ENCODE assay signal across 14 cellular contexts in the genomic region with DNA sequence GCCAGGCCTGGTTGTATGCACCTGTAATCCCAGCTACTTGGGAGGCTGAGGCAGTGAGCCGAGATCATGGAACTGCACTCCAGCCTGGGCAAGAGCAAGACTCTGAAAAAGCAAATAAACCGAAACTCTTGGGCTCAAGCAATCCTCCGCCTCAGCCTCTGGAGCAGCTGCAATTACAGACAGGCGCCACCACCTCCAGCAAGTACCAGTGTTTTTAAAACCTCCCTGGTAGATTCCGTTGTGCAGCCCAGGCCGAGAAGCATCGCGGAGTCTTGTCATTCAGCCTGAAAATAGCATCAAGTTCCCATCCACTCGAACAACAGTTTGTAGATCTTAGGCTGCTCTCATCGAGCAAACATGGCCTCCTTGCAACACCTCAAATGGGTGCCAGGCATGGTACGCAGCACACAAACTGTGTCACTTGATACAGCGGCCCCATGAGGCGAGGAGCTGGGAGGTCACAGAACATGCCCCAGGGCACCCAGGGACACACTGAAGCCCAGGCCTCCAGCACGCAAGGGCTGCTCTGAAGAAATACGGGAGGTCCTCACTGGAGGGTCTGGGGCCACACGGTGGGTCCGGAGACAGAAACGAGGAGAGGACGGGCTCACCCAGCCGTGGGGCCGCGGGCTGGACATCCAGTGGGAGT. TPM values are rescaled to one million over a fixed set of nuclear protein-coding genes. Genes with fewer than 3 reads are reported as not detected.
A peak's percentile ranks its signal among the peaks of the same experiment; 100 is the strongest.
DNase-seq lines count a peak whose midpoint lies in the region; ATAC-seq, FAIRE-seq and TF ChIP-seq lines count a peak whose summit lies in the region.
"Had no signal": no experiment of that assay in that cellular context is flagged by ENCODE, and none has a peak within 500 bp of the region (broad histone marks: within the 10 kb centered on the region; RNA-seq: fewer than 3 reads in every experiment).

No MANE protein-coding gene starts in this region.

- POLR2A ChIA-PET in SK-N-SH (lab: Yijun Ruan, JAX) = no interaction called here

- H3K27me3 Mint-ChIP-seq in osteocyte (ENCODE audit: unreplicated experiment) = no peaks in the 10 kb centered on the region
- H3K27me3 Mint-ChIP-seq: activated CD4-positive, alpha-beta T cell treated with anti-CD3 and anti-CD28 coated beads, Interleukin-2, amount 10 ng/mL, durations not matched to agents 24 days and 14 days had no signal

- peak overlapping the region; percentile 18 for H3K27ac Mint-ChIP-seq in osteocyte (ENCODE audit: unreplicated experiment)
- H3K27ac Mint-ChIP-seq: activated CD4-positive, alpha-beta T cell treated with anti-CD3 and anti-CD28 coated beads, Interleukin-2, amount 10 ng/mL, durations not matched to agents 24 days and 14 days had no signal

- no peak for TF ChIP-seq CTCF in SK-N-SH (IDR thresholded peaks at IDR 0.05)
- TF ChIP-seq CTCF in OCI-LY1 (IDR thresholded peaks at IDR 0.05; ENCODE audit: low read length) = peak; percentile 10; the same call in 1 of the 2 replicates
- TF ChIP-seq CTCF in osteocyte (IDR thresholded peaks at IDR 0.05) = no peak

- no peaks in the 10 kb centered on the region for H3K9me3 Mint-ChIP-seq in osteocyte (ENCODE audit: unreplicated experiment)
- H3K9me3 Mint-ChIP-seq: activated CD4-positive, alpha-beta T cell treated with anti-CD3 and anti-CD28 coated beads, Interleukin-2, amount 10 ng/mL, durations not matched to agents 24 days and 14 days had no signal

- peaks cover 12% of the 10 kb centered on the region for H3K4me1 Mint-ChIP-seq in osteocyte (ENCODE audit: unreplicated experiment)

- H3K9me3 ChIP-seq in SK-N-SH = no peaks in the 10 kb centered on the region
- no peaks in the 10 kb centered on the region for H3K9me3 ChIP-seq in OCI-LY1 (ENCODE audit: low read length)
- H3K9me3 ChIP-seq: A549, neutrophil, thyroid gland had no signal

- no peak for TF ChIP-seq RAD21 in SK-N-SH (IDR thresholded peaks at IDR 0.05; ENCODE audit: low read length)

- peaks cover 9% of the 10 kb centered on the region for H3F3A ChIP-seq in SK-N-SH (replicated peaks; ENCODE audit: insufficient read depth)
- no peaks in the 10 kb centered on the region for H3F3A ChIP-seq in OCI-LY1 (ENCODE audit: insufficient read depth, low read length)

- ATAC-seq in SK-N-SH treated with all-trans-retinoic acid at 6 μM for 48 hours (no peak), Right ventricle myocardium superior (ENCODE audit: poor library complexity) (peak; percentile 11)
- ATAC-seq: A549 had no signal

- H3K4me3 ChIP-seq in SK-N-SH (ENCODE audit: low read depth in 2 of 2, low read length in 1 of 2) (no peak overlapping the region), OCI-LY1 (ENCODE audit: low read depth, low read length, poor library complexity, severe bottlenecking) (no peak overlapping the region)
- H3K4me3 ChIP-seq: A549, thyroid gland had no signal

- H3K36me3 ChIP-seq in SK-N-SH (replicated peaks in 1 of 2; ENCODE audit: control insufficient read depth in 1 of 2, insufficient read depth in 2 of 2, low read length in 1 of 2) (peaks cover 4 to 16% of the 10 kb centered on the region in 2 experiments), OCI-LY1 (ENCODE audit: insufficient read depth, low read length) (peaks cover 34% of the 10 kb centered on the region)
- H3K36me3 ChIP-seq: thyroid gland had no signal

- intact Hi-C loops in Right ventricle myocardium superior (cut with DNase I) = loop anchor here (5.0 to 10.0 kb wide), 2 partner anchors 142 to 314 kb away; no protein-coding TSS in a partner anchor

- H3K4me1 ChIP-seq in SK-N-SH (ENCODE audit: control insufficient read depth in 1 of 2, insufficient read depth in 2 of 2, low read depth in 1 of 2, low read length in 1 of 2) = peaks cover 0 to 8% of the 10 kb centered on the region in 2 experiments; a peak in 1 of 4 replicates
- H3K4me1 ChIP-seq in OCI-LY1 (ENCODE audit: insufficient read depth, low read length, severe bottlenecking) = peaks cover 5% of the 10 kb centered on the region
- H3K4me1 ChIP-seq: A549 had no signal

- H4K20me1 ChIP-seq in SK-N-SH (ENCODE audit: insufficient read depth) = no peaks in the 10 kb centered on the region
- no peaks in the 10 kb centered on the region for H4K20me1 ChIP-seq in OCI-LY1 (ENCODE audit: insufficient read depth, low read length)

- H3K4me2 ChIP-seq in SK-N-SH = no peak overlapping the region
- no peak overlapping the region for H3K4me2 ChIP-seq in OCI-LY1 (ENCODE audit: low read length)
- H3K4me2 ChIP-seq: A549 had no signal

- 0 out of 2 replicates have a peak, but pooled peaks cover 6% of the 10 kb centered on the region for H3K27me3 ChIP-seq in SK-N-SH (ENCODE audit: insufficient read depth)
- H3K27me3 ChIP-seq in OCI-LY1 (ENCODE audit: insufficient read depth, low read length) = no peaks in the 10 kb centered on the region
- H3K27me3 ChIP-seq: neutrophil, thyroid gland had no signal

- 92% methylated on average over 22 of the region's 22 CpGs for WGBS in SK-N-SH (ENCODE audit: low lambda C conversion rate)

- CTCF ChIA-PET in SK-N-SH (lab: Yijun Ruan, JAX) = interaction anchor here (0.9 to 10.9 kb wide), 12 partner anchors 9 to 311 kb away, joined by 3 to 131 read pairs (median 24); partner anchors contain the start of genes AFMID, SYNGR2, TK1 and TMC6

- no peak overlapping the region for H3K4me3 Mint-ChIP-seq in osteocyte (ENCODE audit: unreplicated experiment)
- H3K4me3 Mint-ChIP-seq: activated CD4-positive, alpha-beta T cell treated with anti-CD3 and anti-CD28 coated beads, Interleukin-2, amount 10 ng/mL, durations not matched to agents 24 days and 14 days had no signal

- H3K9ac ChIP-seq in SK-N-SH (no peak overlapping the region), OCI-LY1 (ENCODE audit: low read length) (no peak overlapping the region)

- DNase-seq in SK-N-SH (peak; percentile 44), Right ventricle myocardium superior (no peak), osteocyte (ENCODE audit: extremely low spot score, unreplicated experiment) (no peak), NCI-H526 (lab: John Stamatoyannopoulos, UW) (no peak), frontal cortex (ENCODE audit: low spot score in 2 of 2) (no peak), NCI-H187 treated with DMSO at 0.1 percent for 48 hours (lab: John Stamatoyannopoulos, UW) (no peak)
- DNase-seq: activated CD4-positive, alpha-beta T cell treated with anti-CD3 and anti-CD28 coated beads, Interleukin-2, amount 10 ng/mL, durations not matched to agents 24 days and 14 days; thyroid gland had no signal

- H3K9me2 ChIP-seq in SK-N-SH (no peaks in the 10 kb centered on the region), OCI-LY1 (ENCODE audit: low read depth, low read length) (no peaks in the 10 kb centered on the region)

- peaks cover 3% of the 10 kb centered on the region for H3K36me3 Mint-ChIP-seq in osteocyte (ENCODE audit: unreplicated experiment)

- no peak overlapping the region for H2AFZ ChIP-seq in SK-N-SH (ENCODE audit: low read depth)
- no peak overlapping the region for H2AFZ ChIP-seq in OCI-LY1 (ENCODE audit: low read length)

- FAIRE-seq in frontal cortex (lab: Jason Lieb, UNC) = no peak
- FAIRE-seq: A549 had no signal

- H3K79me2 ChIP-seq in SK-N-SH (ENCODE audit: insufficient read depth) (no peaks in the 10 kb centered on the region), OCI-LY1 (ENCODE audit: insufficient read depth, low read length) (no peaks in the 10 kb centered on the region)

- H3K27ac ChIP-seq in SK-N-SH (ENCODE audit: low read depth in 2 of 2, low read length in 1 of 2) (no peak overlapping the region), OCI-LY1 (ENCODE audit: low read depth, low read length, poor library complexity, severe bottlenecking) (no peak overlapping the region)
- H3K27ac ChIP-seq: A549, neutrophil, thyroid gland had no signal

- TF ChIP-seq EP300 in SK-N-SH (IDR thresholded peaks at IDR 0.05; ENCODE audit: borderline replicate concordance in 1 of 2, low read depth in 1 of 2, low read length in 1 of 2) = no peak

TF ChIP-seq in SK-N-SH, 30 proteins besides CTCF, POLR2A, EP300 and RAD21 (continues in another document):
- no peak for TF ChIP-seq NFIC (IDR thresholded peaks at IDR 0.05; ENCODE audit: borderline replicate concordance)
- TF ChIP-seq ELF1 (IDR thresholded peaks at IDR 0.05) = no peak
- TF ChIP-seq FOSL2 (IDR thresholded peaks at IDR 0.05; ENCODE audit: borderline replicate concordance, low read depth) = no peak

TF ChIP-seq in SK-N-SH treated with all-trans-retinoic acid at 6 μM for 48 hours, 23 proteins besides CTCF, POLR2A, EP300 and RAD21 (continues in another document):
- TF ChIP-seq RARB (CRISPR knock-in tag; IDR thresholded peaks at IDR 0.05) (no peak), GLIS3 (CRISPR knock-in tag; IDR thresholded peaks at IDR 0.05) (no peak), ARNTL (CRISPR knock-in tag; IDR thresholded peaks at IDR 0.05; ENCODE audit: borderline replicate concordance, low read depth) (no peak), CREB5 (CRISPR knock-in tag; IDR thresholded peaks at IDR 0.05; ENCODE audit: low read depth) (no peak)

RNA-seq across cellular contexts. Expression of gene TMC6, which starts 18.1 kb away (rescaled TPM):
- polyA plus RNA-seq in SK-N-SH (2012; rRNA removed) = 3.8 and 5.5 TPM in 2 replicates
- 1.9 and 2.8 TPM in 2 replicates for polyA plus RNA-seq in SK-N-SH (2012; cell fraction: cytosol; rRNA removed)
- polyA plus RNA-seq in SK-N-SH (2012; cell fraction: nucleus; rRNA removed) = 15.2 and 17.5 TPM in 2 replicates
- total RNA-seq in Right ventricle myocardium superior = 57.2 TPM
- total RNA-seq in osteocyte = 31.2 and 32.6 TPM in 2 replicates
- total RNA-seq in frontal cortex = 2.0 TPM

RNA-seq across cellular contexts. Expression of gene TMC8, which starts 20.1 kb away (rescaled TPM):
- 0.15 and 0.18 TPM in 2 replicates for polyA plus RNA-seq in SK-N-SH (2012; rRNA removed)
- polyA plus RNA-seq in SK-N-SH (2012; cell fraction: cytosol; rRNA removed) = 0.01 TPM in 1 of 2 replicates, not detected in the other
- 0.04 and 0.11 TPM in 2 replicates for polyA plus RNA-seq in SK-N-SH (2012; cell fraction: nucleus; rRNA removed)
- 1.6 TPM for total RNA-seq in Right ventricle myocardium superior
- 0.40 and 0.99 TPM in 2 replicates for total RNA-seq in osteocyte
- 0.41 TPM for total RNA-seq in frontal cortex
- total RNA-seq: bronchial epithelial cell had no signal

RNA-seq across cellular contexts. Expression of gene C17orf99, which starts 35.7 kb away (rescaled TPM):
- not detected in 2 replicates for polyA plus RNA-seq in SK-N-SH (2012; rRNA removed)
- not detected in 2 replicates for polyA plus RNA-seq in SK-N-SH (2012; cell fraction: cytosol; rRNA removed)
- not detected in 2 replicates for polyA plus RNA-seq in SK-N-SH (2012; cell fraction: nucleus; rRNA removed)
- total RNA-seq in Right ventricle myocardium superior (not detected), osteocyte (not detected in 2 replicates), frontal cortex (2.0 TPM)
- total RNA-seq: activated CD4-positive, alpha-beta T cell treated with anti-CD3 and anti-CD28 coated beads, Interleukin-2, amount 10 ng/mL, durations not matched to agents 24 days and 14 days; bronchial epithelial cell; thyroid gland had no signal
- polyA plus RNA-seq: A549, liver had no signal

RNA-seq across cellular contexts. Expression of gene SYNGR2, which starts 57.9 kb away (rescaled TPM):
- polyA plus RNA-seq in SK-N-SH (2012; rRNA removed) = 160 and 181 TPM in 2 replicates
- 76.9 and 109 TPM in 2 replicates for polyA plus RNA-seq in SK-N-SH (2012; cell fraction: cytosol; rRNA removed)
- 103 and 110 TPM in 2 replicates for polyA plus RNA-seq in SK-N-SH (2012; cell fraction: nucleus; rRNA removed)
- total RNA-seq in Right ventricle myocardium superior = 99.8 TPM
- total RNA-seq in osteocyte = 43.2 and 48.6 TPM in 2 replicates
- total RNA-seq in frontal cortex = 6.1 TPM

Comparison
In these comparisons a context has a peak if more than half of its experiments do, and no peak if none do; other contexts are left out.
1. RNA of gene TMC6, which starts 18.1 kb away (total RNA-seq): 57.2 TPM in Right ventricle myocardium superior (single experiment) and 31.2 to 32.6 TPM in osteocyte; 2.0 TPM in frontal cortex (single experiment); every median in the first group is over 10 times any median in the second.